In the genomic region with DNA sequence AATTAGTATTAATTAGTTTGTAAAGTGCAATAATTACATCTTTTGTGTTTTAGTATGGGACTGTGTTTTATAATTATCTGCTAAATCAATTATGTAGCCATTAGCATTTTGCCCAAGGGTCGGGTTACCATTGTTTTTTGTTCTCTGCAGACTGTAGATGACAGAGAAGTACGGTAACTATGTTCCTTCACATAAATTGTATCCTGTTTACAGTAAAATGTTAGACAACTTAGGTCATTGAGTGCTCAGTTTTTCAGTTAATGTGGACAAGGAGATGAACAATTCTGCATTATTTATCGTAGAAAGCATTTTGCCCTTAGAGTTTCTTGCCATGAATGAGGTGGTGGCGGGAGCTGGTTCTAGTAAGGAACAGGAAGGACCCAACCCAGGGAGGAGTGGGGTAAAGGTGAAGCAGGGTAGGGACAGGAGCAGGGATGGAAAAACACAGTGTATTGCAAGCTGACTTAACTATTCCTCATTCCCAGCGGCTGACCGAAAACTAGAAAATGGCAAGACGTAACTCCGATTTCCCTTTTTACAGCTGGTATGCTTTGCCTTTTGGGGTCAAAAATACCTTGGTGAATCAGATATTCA, we compare ENCODE assay signal across 17 cellular contexts.
DNase-seq lines count a peak whose midpoint lies in the region; ATAC-seq and TF ChIP-seq lines count a peak whose summit lies in the region.
"Had no signal": no experiment of that assay in that cellular context is flagged by ENCODE, and none has a peak within 500 bp of the region (broad histone marks: within the 10 kb centered on the region; RNA-seq: fewer than 3 reads in every experiment).

No MANE protein-coding gene starts in this region.

- H3K9me3 Mint-ChIP-seq in neural crest cell, result no peaks in the 10 kb centered on the region

- H3K27ac ChIP-seq in upper lobe of right lung, result no peak overlapping the region
- H3K27ac ChIP-seq: A549, C4-2B had no signal

- peak in 1 of 2 donors; percentile 51 for ATAC-seq in left cardiac atrium
- no peak for ATAC-seq in Right ventricle myocardium superior (ENCODE audit: poor library complexity)
- ATAC-seq in left colon, result no peak
- no peak for ATAC-seq in HG02642 (IDR thresholded peaks at IDR 0.05; ENCODE audit: poor library complexity, unreplicated experiment)
- no peak for ATAC-seq in upper lobe of right lung
- ATAC-seq: A549 had no signal

- no peaks in the 10 kb centered on the region for H3K9me3 ChIP-seq in upper lobe of right lung
- H3K9me3 ChIP-seq: A549 had no signal

- no peaks in the 10 kb centered on the region for H3K36me3 ChIP-seq in upper lobe of right lung

- peak; percentile 22 for DNase-seq in left cardiac atrium
- DNase-seq in Right ventricle myocardium superior, result no peak
- peak; percentile 34 for DNase-seq in fibroblast of villous mesenchyme (ENCODE audit: low read depth)
- DNase-seq in neural crest cell (ENCODE audit: low read depth, low spot score), result no peak
- DNase-seq in left colon, result no peak
- DNase-seq in upper lobe of right lung, result no peak
- DNase-seq: COR-L47, DMS153, EL, HCEC 1CT, IMR-90, Kasumi-1, NCI-H1930, NCI-H510A treated with DMSO at 0.1 percent for 48 hours had no signal

- H3K36me3 Mint-ChIP-seq in neural crest cell (ENCODE audit: low read depth), result no peaks in the 10 kb centered on the region

- H3K4me1 ChIP-seq in upper lobe of right lung, result peaks cover 4% of the 10 kb centered on the region
- H3K4me1 ChIP-seq: A549 had no signal

- H3K4me3 Mint-ChIP-seq in neural crest cell, result no peak overlapping the region

- H3K27ac Mint-ChIP-seq in neural crest cell (ENCODE audit: unreplicated experiment), result peak overlapping the region; percentile 16

- peaks cover 20% of the 10 kb centered on the region for H3K4me1 Mint-ChIP-seq in neural crest cell

- H3K4me3 ChIP-seq in fibroblast of villous mesenchyme (ENCODE audit: low read depth, low read length) (no peak overlapping the region), upper lobe of right lung (no peak overlapping the region)
- H3K4me3 ChIP-seq: A549 had no signal

- H3K27me3 ChIP-seq in upper lobe of right lung, result no peaks in the 10 kb centered on the region

- intact Hi-C loops in left cardiac atrium (cut with DNase I) (no loop called here), Right ventricle myocardium superior (cut with DNase I) (no loop called here), left colon (cut with DNase I, micrococcal nuclease) (no loop called here), upper lobe of right lung (cut with DNase I) (no loop called here)

- no peaks in the 10 kb centered on the region for H3K27me3 Mint-ChIP-seq in neural crest cell (ENCODE audit: low read depth)

- TF ChIP-seq CTCF in fibroblast of villous mesenchyme (IDR thresholded peaks at IDR 0.05; ENCODE audit: insufficient read depth, low read depth, low read length) (no peak), neural crest cell (conservative IDR thresholded peaks at IDR 0.05) (no peak), upper lobe of right lung (IDR thresholded peaks at IDR 0.05) (no peak)

Comparison
In these comparisons a context has a peak if more than half of its experiments do, and no peak if none do; other contexts are left out.
1. DNase-seq: peak in left cardiac atrium (single experiment) and fibroblast of villous mesenchyme (single experiment); none in Right ventricle myocardium superior (single experiment), neural crest cell (single experiment), left colon (0 of 2) and upper lobe of right lung (single experiment).